In genomic region chr1:8669608-8670335, GRCh38 we compare ENCODE assay signal across 15 cellular contexts.
DNase-seq lines count a peak whose midpoint lies in the region; ATAC-seq, FAIRE-seq and TF ChIP-seq lines count a peak whose summit lies in the region.
"Had no signal": no experiment of that assay in that cellular context is flagged by ENCODE, and none has a peak within 500 bp of the region (broad histone marks: within the 10 kb centered on the region; RNA-seq: fewer than 3 reads in every experiment).

No MANE protein-coding gene starts in this region.

- H3K27ac ChIP-seq in HEK293 (ENCODE audit: extremely low read depth, low read depth, low read length) (no peak overlapping the region), astrocyte (ENCODE audit: low read depth, low read length) (no peak overlapping the region), parathyroid adenoma (peak overlapping the region; percentile 68)
- H3K27ac ChIP-seq: thyroid gland had no signal

- H2AFZ ChIP-seq in astrocyte (ENCODE audit: low read depth, low read length) (no peak overlapping the region), parathyroid adenoma (no peak overlapping the region)
- H2AFZ ChIP-seq: hepatocyte had no signal

- H3K9ac ChIP-seq in astrocyte (ENCODE audit: low read length), result no peak overlapping the region
- no peak overlapping the region for H3K9ac ChIP-seq in parathyroid adenoma

- no peaks in the 10 kb centered on the region for H3K27me3 Mint-ChIP-seq in activated CD4-positive, alpha-beta T cell treated with anti-CD3 and anti-CD28 coated beads for 36 hours
- no peaks in the 10 kb centered on the region for H3K27me3 Mint-ChIP-seq in astrocyte (ENCODE audit: low read depth, unreplicated experiment)

- no peak for TF ChIP-seq CTCF in HEK293 (tag by site-specific recombination; IDR thresholded peaks at IDR 0.05)
- no peak for TF ChIP-seq CTCF in astrocyte (IDR thresholded peaks at IDR 0.05; ENCODE audit: insufficient read depth, low read depth, low read length)
- no peak for TF ChIP-seq CTCF in parathyroid adenoma (IDR thresholded peaks at IDR 0.05)

- peaks cover 29% of the 10 kb centered on the region for H3K4me1 ChIP-seq in HEK293 (ENCODE audit: control insufficient read depth, insufficient read depth, low read length)
- peaks cover 18% of the 10 kb centered on the region for H3K4me1 ChIP-seq in astrocyte (ENCODE audit: insufficient read depth, low read length)
- H3K4me1 ChIP-seq in parathyroid adenoma, result peaks cover 44% of the 10 kb centered on the region

- intact Hi-C loops in activated CD4-positive, alpha-beta T cell treated with anti-CD3 and anti-CD28 coated beads for 36 hours (cut with DNase I, micrococcal nuclease), result loop anchor here (1.0 to 5.0 kb wide), 5 partner anchors 21 to 262 kb away; no protein-coding TSS in a partner anchor

- H3K9me3 ChIP-seq in HEK293 (ENCODE audit: control insufficient read depth, insufficient read depth, low read depth, low read length) (no peaks in the 10 kb centered on the region), astrocyte (ENCODE audit: insufficient read depth, low read depth, low read length) (no peaks in the 10 kb centered on the region), parathyroid adenoma (ENCODE audit: control insufficient read depth, low read length) (no peaks in the 10 kb centered on the region)
- H3K9me3 ChIP-seq: thyroid gland had no signal

- POLR2A ChIA-PET in activated CD4-positive, alpha-beta T cell treated with anti-CD3 and anti-CD28 coated beads for 36 hours (lab: Charles Lee), result interaction anchor here (0.6 to 1.1 kb wide), 6 partner anchors 8 to 269 kb away, joined by 3 to 7 read pairs (median 4); no protein-coding TSS in a partner anchor
- POLR2A ChIA-PET in HEK293 (lab: Yijun Ruan, JAX), result no interaction called here

- H3K4me2 ChIP-seq in astrocyte (ENCODE audit: low read length), result no peak overlapping the region
- peak overlapping the region; percentile 33 for H3K4me2 ChIP-seq in parathyroid adenoma (ENCODE audit: low read length)

- H3K79me2 ChIP-seq in astrocyte (ENCODE audit: insufficient read depth, low read length) (peaks cover 71% of the 10 kb centered on the region), parathyroid adenoma (peaks cover 19% of the 10 kb centered on the region)

- no peak for DNase-seq in activated CD4-positive, alpha-beta T cell treated with anti-CD3 and anti-CD28 coated beads for 36 hours
- no peak for DNase-seq in activated CD4-positive, alpha-beta T cell treated with anti-CD3 and anti-CD28 coated beads for 4 hours
- DNase-seq in astrocyte (ENCODE audit: low read depth), result no peak
- no peak for DNase-seq in kidney glomerular epithelial cell (lab: John Stamatoyannopoulos, UW)
- DNase-seq in DMS53 (lab: John Stamatoyannopoulos, UW), result no peak
- DNase-seq in stimulated activated CD4-positive, alpha-beta T cell treated with anti-CD3 and anti-CD28 coated beads, Interleukin-12 subunit alpha, Interleukin-12 subunit beta, amount 100 ng/mL, for 4 hours, result no peak
- DNase-seq: activated CD4-positive, alpha-beta T cell treated with anti-CD3 and anti-CD28 coated beads, Interleukin-2, amount 50 U/mL, for 1 hour; COR-L47; left ventricle myocardium superior had no signal

- H3K9me3 Mint-ChIP-seq in activated CD4-positive, alpha-beta T cell treated with anti-CD3 and anti-CD28 coated beads for 36 hours (ENCODE audit: low read depth), result no peaks in the 10 kb centered on the region
- no peaks in the 10 kb centered on the region for H3K9me3 Mint-ChIP-seq in astrocyte (ENCODE audit: unreplicated experiment)

- H3K36me3 Mint-ChIP-seq in activated CD4-positive, alpha-beta T cell treated with anti-CD3 and anti-CD28 coated beads for 36 hours (ENCODE audit: low read depth), result no peaks in the 10 kb centered on the region
- peaks cover 2% of the 10 kb centered on the region for H3K36me3 Mint-ChIP-seq in astrocyte (ENCODE audit: low read depth, unreplicated experiment)

- H3K36me3 ChIP-seq in HEK293 (ENCODE audit: control insufficient read depth in 2 of 2, insufficient read depth in 1 of 2, low read length in 2 of 2) (no peaks in the 10 kb centered on the region), astrocyte (ENCODE audit: insufficient read depth, low read length) (no peaks in the 10 kb centered on the region), parathyroid adenoma (ENCODE audit: control insufficient read depth, insufficient read depth, low read length) (no peaks in the 10 kb centered on the region)
- H3K36me3 ChIP-seq: thyroid gland had no signal

- H4K20me1 ChIP-seq in astrocyte (ENCODE audit: insufficient read depth, low read length), result peaks cover 82% of the 10 kb centered on the region

- peaks cover 53% of the 10 kb centered on the region for H3K4me1 Mint-ChIP-seq in activated CD4-positive, alpha-beta T cell treated with anti-CD3 and anti-CD28 coated beads for 36 hours
- H3K4me1 Mint-ChIP-seq in astrocyte (ENCODE audit: low read depth, unreplicated experiment), result peaks cover 45% of the 10 kb centered on the region

- no peaks in the 10 kb centered on the region for H3K27me3 ChIP-seq in astrocyte (ENCODE audit: insufficient read depth, low read length)
- no peaks in the 10 kb centered on the region for H3K27me3 ChIP-seq in parathyroid adenoma (ENCODE audit: control insufficient read depth, insufficient read depth, low read length)
- H3K27me3 ChIP-seq: hepatocyte, thyroid gland had no signal

- FAIRE-seq in astrocyte (lab: Jason Lieb, UNC), result no peak
- FAIRE-seq: A204.1 had no signal

- peak; percentile 82 for ATAC-seq in activated CD4-positive, alpha-beta T cell treated with anti-CD3 and anti-CD28 coated beads for 36 hours
- ATAC-seq: esophagus mucosa had no signal

- H3K4me3 ChIP-seq in HEK293 (ENCODE audit: low read depth, low read length) (no peak overlapping the region), astrocyte (ENCODE audit: insufficient read depth, low read depth, low read length) (no peak overlapping the region), parathyroid adenoma (ENCODE audit: low read depth, low read length) (peak overlapping the region; percentile 3)
- H3K4me3 ChIP-seq: hepatocyte, thyroid gland had no signal

- CTCF ChIA-PET in activated CD4-positive, alpha-beta T cell treated with anti-CD3 and anti-CD28 coated beads for 36 hours (lab: Charles Lee), result interaction anchor here (0.7 to 2.5 kb wide), 16 partner anchors 10 to 179 kb away, joined by 3 to 13 read pairs (median 4); no protein-coding TSS in a partner anchor
- CTCF ChIA-PET in HEK293 (lab: Yijun Ruan, JAX), result interaction anchor here (0.6 to 7.5 kb wide), 15 partner anchors 7 to 188 kb away, joined by 3 to 77 read pairs (median 8); no protein-coding TSS in a partner anchor

- H3K4me3 Mint-ChIP-seq in activated CD4-positive, alpha-beta T cell treated with anti-CD3 and anti-CD28 coated beads for 36 hours, result peak overlapping the region; percentile 28
- no peak overlapping the region for H3K4me3 Mint-ChIP-seq in astrocyte (ENCODE audit: unreplicated experiment)

- peak overlapping the region; percentile 67 for H3K27ac Mint-ChIP-seq in activated CD4-positive, alpha-beta T cell treated with anti-CD3 and anti-CD28 coated beads for 36 hours
- H3K27ac Mint-ChIP-seq in astrocyte (ENCODE audit: unreplicated experiment), result peak overlapping the region; percentile 30

TF ChIP-seq in HEK293, 187 proteins besides CTCF, POLR2A, EP300 and RAD21:
- TF ChIP-seq ZNF76 (tag by site-specific recombination; IDR thresholded peaks at IDR 0.05; ENCODE audit: borderline replicate concordance, low read depth), result no peak
- no peak for TF ChIP-seq ZNF610 (tag by site-specific recombination; IDR thresholded peaks at IDR 0.05; ENCODE audit: borderline replicate concordance)
- peak; percentile 61; the same call in 1 of the 2 replicates for TF ChIP-seq PRDM6 (tag by site-specific recombination; IDR thresholded peaks at IDR 0.05)
- TF ChIP-seq ZNF423 (tag by site-specific recombination; IDR thresholded peaks at IDR 0.05), result no peak
- no peak for TF ChIP-seq ZNF473 (tag by site-specific recombination; IDR thresholded peaks at IDR 0.05)
